In genomic region chr4:176478076-176478475, GRCh38 we compare ENCODE assay signal across 10 cellular contexts.
"Had no signal": no experiment of that assay in that cellular context is flagged by ENCODE, and none has a peak within 500 bp of the region (broad histone marks: within the 10 kb centered on the region; RNA-seq: fewer than 3 reads in every experiment).

No MANE protein-coding gene starts in this region.

- H3K4me3 ChIP-seq: adrenal gland, esophagus muscularis mucosa, pancreas had no signal

- H3K27ac ChIP-seq: adrenal gland, esophagus muscularis mucosa, pancreas had no signal

- H3K27me3 ChIP-seq: adrenal gland, esophagus muscularis mucosa, pancreas had no signal

- ATAC-seq: pancreas; stimulated activated naive CD8-positive, alpha-beta T cell treated with anti-CD3 and anti-CD28 coated beads, Interleukin-15, amount 100 ng/mL, for 72 hours; T-helper 17 cell had no signal

- H3K9me3 ChIP-seq: adrenal gland, pancreas had no signal

- H3K36me3 ChIP-seq: adrenal gland, esophagus muscularis mucosa, pancreas had no signal

- DNase-seq: activated B cell treated with CpG ODN at 0.5 μM for 24 hours; activated CD4-positive, alpha-beta T cell treated with anti-CD3 and anti-CD28 coated beads, Interleukin-2, amount 10 ng/mL, durations not matched to agents 24 days and 14 days; activated naive CD4-positive, alpha-beta T cell treated with anti-CD3 and anti-CD28 coated beads, Interleukin-2, amount 10 ng/mL, durations not matched to agents 7 days and 5 days; adrenal gland; mesendoderm; pancreas; stimulated activated CD4-positive, alpha-beta T cell treated with anti-CD3 and anti-CD28 coated beads, Interleukin-4, amount 100 ng/mL, for 4 hours; stimulated activated naive CD8-positive, alpha-beta T cell treated with anti-CD3 and anti-CD28 coated beads, Interleukin-15, amount 100 ng/mL, for 72 hours; T-helper 17 cell had no signal

- H3K4me1 ChIP-seq: adrenal gland, pancreas had no signal
